Comparison of ENCODE assay signal across 19 cellular contexts in the genomic region with DNA sequence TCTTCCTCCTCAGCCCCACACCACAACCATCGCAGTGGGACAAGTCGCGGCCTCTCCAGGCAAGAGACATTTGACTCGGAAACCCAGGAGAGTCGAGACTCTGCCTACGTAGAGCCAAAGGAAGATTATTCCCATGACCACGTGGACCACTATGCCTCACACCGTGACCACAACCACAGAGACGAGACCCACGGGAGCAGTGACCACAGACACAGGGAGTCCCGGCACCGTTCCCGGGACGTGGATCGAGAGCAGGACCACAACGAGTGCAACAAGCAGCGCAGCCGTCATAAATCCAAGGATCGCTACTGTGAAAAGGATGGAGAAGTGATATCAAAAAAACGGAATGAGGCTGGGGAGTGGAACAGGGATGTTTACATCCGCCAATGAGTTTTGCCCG.
DNase-seq lines count a peak whose midpoint lies in the region; ATAC-seq and TF ChIP-seq lines count a peak whose summit lies in the region.
"Had no signal": no experiment of that assay in that cellular context is flagged by ENCODE, and none has a peak within 500 bp of the region (broad histone marks: within the 10 kb centered on the region; RNA-seq: fewer than 3 reads in every experiment).

No MANE protein-coding gene starts in this region.

- H3K9me3 ChIP-seq in right cardiac atrium (ENCODE audit: control insufficient read depth, low read length), result no peaks in the 10 kb centered on the region
- no peaks in the 10 kb centered on the region for H3K9me3 ChIP-seq in right atrium auricular region
- no peaks in the 10 kb centered on the region for H3K9me3 ChIP-seq in CD4-positive, alpha-beta memory T cell (ENCODE audit: control insufficient read depth in 1 of 2, low read length in 2 of 2)
- H3K9me3 ChIP-seq: Caco-2, HAP-1 had no signal

- peaks cover 41% of the 10 kb centered on the region for H3K36me3 ChIP-seq in right atrium auricular region
- peaks cover 24% of the 10 kb centered on the region for H3K36me3 ChIP-seq in CD4-positive, alpha-beta memory T cell (ENCODE audit: insufficient read depth, low read length)

- H3K27ac ChIP-seq in right cardiac atrium (ENCODE audit: low read length) (no peak overlapping the region), right atrium auricular region (no peak overlapping the region)
- no peak overlapping the region for H3K27ac ChIP-seq in CD4-positive, alpha-beta memory T cell (ENCODE audit: low read depth, low read length)
- H3K27ac ChIP-seq: 22Rv1, BLaER1, C4-2B had no signal

- H3K4me3 Mint-ChIP-seq in activated CD8-positive, alpha-beta memory T cell treated with anti-CD3 and anti-CD28 coated beads, Interleukin-2, amount 10 ng/mL, durations not matched to agents 7 days and 5 days, result no peak overlapping the region
- no peak overlapping the region for H3K4me3 Mint-ChIP-seq in nephron progenitor cell
- H3K4me3 Mint-ChIP-seq in CD4-positive, alpha-beta memory T cell, result no peak overlapping the region
- H3K4me3 Mint-ChIP-seq: B cell; CD4-positive, CD25-positive, alpha-beta regulatory T cell; GM23338; HFFc6 had no signal

- peaks cover 39% of the 10 kb centered on the region for H3K36me3 Mint-ChIP-seq in activated CD8-positive, alpha-beta memory T cell treated with anti-CD3 and anti-CD28 coated beads, Interleukin-2, amount 10 ng/mL, durations not matched to agents 7 days and 5 days
- peaks cover 57% of the 10 kb centered on the region for H3K36me3 Mint-ChIP-seq in nephron progenitor cell (ENCODE audit: low read depth)
- H3K36me3 Mint-ChIP-seq in CD4-positive, alpha-beta memory T cell, result peaks cover 55 to 60% of the 10 kb centered on the region in 2 donors

- H3K27me3 ChIP-seq in right cardiac atrium (ENCODE audit: control insufficient read depth, insufficient read depth) (no peaks in the 10 kb centered on the region), right atrium auricular region (no peaks in the 10 kb centered on the region)
- H3K27me3 ChIP-seq in CD4-positive, alpha-beta memory T cell (ENCODE audit: insufficient read depth, low read length), result no peaks in the 10 kb centered on the region
- H3K27me3 ChIP-seq: BLaER1 had no signal

- no peaks in the 10 kb centered on the region for H3K9me3 Mint-ChIP-seq in activated CD8-positive, alpha-beta memory T cell treated with anti-CD3 and anti-CD28 coated beads, Interleukin-2, amount 10 ng/mL, durations not matched to agents 7 days and 5 days (ENCODE audit: low read depth)
- no peaks in the 10 kb centered on the region for H3K9me3 Mint-ChIP-seq in nephron progenitor cell
- H3K9me3 Mint-ChIP-seq in CD4-positive, alpha-beta memory T cell, result no peaks in the 10 kb centered on the region
- H3K9me3 Mint-ChIP-seq: CD4-positive, CD25-positive, alpha-beta regulatory T cell; GM23338; HFFc6 had no signal

- ATAC-seq in activated CD8-positive, alpha-beta memory T cell treated with anti-CD3 and anti-CD28 coated beads, Interleukin-2, amount 10 ng/mL, durations not matched to agents 7 days and 5 days, result no peak
- ATAC-seq in right cardiac atrium (peak; percentile 13 to 22), GM21515 (IDR thresholded peaks at IDR 0.05; ENCODE audit: unreplicated experiment) (no peak)
- ATAC-seq: GM23338 had no signal

- no peaks in the 10 kb centered on the region for H3K4me1 ChIP-seq in right cardiac atrium (ENCODE audit: control insufficient read depth, insufficient read depth, low read length)
- H3K4me1 ChIP-seq in right atrium auricular region, result no peaks in the 10 kb centered on the region
- no peaks in the 10 kb centered on the region for H3K4me1 ChIP-seq in CD4-positive, alpha-beta memory T cell (ENCODE audit: insufficient read depth, low read length)
- H3K4me1 ChIP-seq: BLaER1, HAP-1 had no signal

- WGBS in right cardiac atrium, result 92% methylated on average over 22 of the region's 22 CpGs

- peak overlapping the region; percentile 12 for H3K27ac Mint-ChIP-seq in activated CD8-positive, alpha-beta memory T cell treated with anti-CD3 and anti-CD28 coated beads, Interleukin-2, amount 10 ng/mL, durations not matched to agents 7 days and 5 days
- peak overlapping the region; percentile 71 for H3K27ac Mint-ChIP-seq in nephron progenitor cell
- H3K27ac Mint-ChIP-seq in CD4-positive, alpha-beta memory T cell, result peak overlapping the region in 2 of 7 donors; percentile 9 to 29
- H3K27ac Mint-ChIP-seq: B cell; CD4-positive, CD25-positive, alpha-beta regulatory T cell; GM23338; HFFc6 had no signal

- CTCF ChIA-PET in activated CD8-positive, alpha-beta memory T cell treated with anti-CD3 and anti-CD28 coated beads, Interleukin-2, amount 10 ng/mL, durations not matched to agents 7 days and 5 days (lab: Charles Lee), result no interaction called here
- CTCF ChIA-PET in CD4-positive, alpha-beta memory T cell (lab: Charles Lee; ENCODE audit: partially characterized antibody), result no interaction called here

- no peaks in the 10 kb centered on the region for H3K4me1 Mint-ChIP-seq in activated CD8-positive, alpha-beta memory T cell treated with anti-CD3 and anti-CD28 coated beads, Interleukin-2, amount 10 ng/mL, durations not matched to agents 7 days and 5 days
- H3K4me1 Mint-ChIP-seq in nephron progenitor cell, result no peaks in the 10 kb centered on the region
- H3K4me1 Mint-ChIP-seq in CD4-positive, alpha-beta memory T cell, result no peaks in the 10 kb centered on the region
- H3K4me1 Mint-ChIP-seq: B cell; CD4-positive, CD25-positive, alpha-beta regulatory T cell; GM23338 had no signal

- intact Hi-C loops in right cardiac atrium (cut with DNase I), result no loop called here
- intact Hi-C loops in CD4-positive, alpha-beta memory T cell (cut with micrococcal nuclease), result no loop called here

- no peak for DNase-seq in activated CD8-positive, alpha-beta memory T cell treated with anti-CD3 and anti-CD28 coated beads, Interleukin-2, amount 10 ng/mL, durations not matched to agents 7 days and 5 days
- no peak for DNase-seq in activated CD8-positive, alpha-beta memory T cell treated with anti-CD3 and anti-CD28 coated beads for 24 hours
- DNase-seq in right cardiac atrium (peak in 1 of 3 donors; percentile 28), right atrium auricular region (ENCODE audit: low spot score) (no peak), nephron progenitor cell (no peak), NCI-H2029 treated with DMSO at 0.1 percent for 48 hours (lab: John Stamatoyannopoulos, UW) (no peak)
- no peak for DNase-seq in CD4-positive, alpha-beta memory T cell
- DNase-seq: Caco-2; CD4-positive, CD25-positive, alpha-beta regulatory T cell; DMS153; DND-41; HFFc6 had no signal

- TF ChIP-seq CTCF in right atrium auricular region (IDR thresholded peaks at IDR 0.05), result no peak
- no peak for TF ChIP-seq CTCF in nephron progenitor cell (IDR thresholded peaks at IDR 0.05)

- POLR2A ChIA-PET in CD4-positive, alpha-beta memory T cell (lab: Charles Lee; ENCODE audit: partially characterized antibody), result no interaction called here

- no peaks in the 10 kb centered on the region for H3K27me3 Mint-ChIP-seq in activated CD8-positive, alpha-beta memory T cell treated with anti-CD3 and anti-CD28 coated beads, Interleukin-2, amount 10 ng/mL, durations not matched to agents 7 days and 5 days
- no peaks in the 10 kb centered on the region for H3K27me3 Mint-ChIP-seq in nephron progenitor cell (ENCODE audit: low read depth, poor library complexity)
- H3K27me3 Mint-ChIP-seq in CD4-positive, alpha-beta memory T cell, result no peaks in the 10 kb centered on the region
- H3K27me3 Mint-ChIP-seq: B cell; CD4-positive, CD25-positive, alpha-beta regulatory T cell had no signal

- H3K4me3 ChIP-seq in right cardiac atrium (ENCODE audit: low read length), result no peak overlapping the region
- no peak overlapping the region for H3K4me3 ChIP-seq in right atrium auricular region
- H3K4me3 ChIP-seq in CD4-positive, alpha-beta memory T cell (ENCODE audit: low read length in 2 of 2), result no peak overlapping the region
- H3K4me3 ChIP-seq: BLaER1, GM23338, HAP-1 had no signal

Comparison
In these comparisons a context has a peak if more than half of its experiments do, and no peak if none do; other contexts are left out.
1. ATAC-seq: peak in right cardiac atrium (2 of 2); none in activated CD8-positive, alpha-beta memory T cell treated with anti-CD3 and anti-CD28 coated beads, Interleukin-2, amount 10 ng/mL, durations not matched to agents 7 days and 5 days (single experiment) and GM21515 (single experiment).